ENCODE assay signal across 1 cellular context in the genomic region with DNA sequence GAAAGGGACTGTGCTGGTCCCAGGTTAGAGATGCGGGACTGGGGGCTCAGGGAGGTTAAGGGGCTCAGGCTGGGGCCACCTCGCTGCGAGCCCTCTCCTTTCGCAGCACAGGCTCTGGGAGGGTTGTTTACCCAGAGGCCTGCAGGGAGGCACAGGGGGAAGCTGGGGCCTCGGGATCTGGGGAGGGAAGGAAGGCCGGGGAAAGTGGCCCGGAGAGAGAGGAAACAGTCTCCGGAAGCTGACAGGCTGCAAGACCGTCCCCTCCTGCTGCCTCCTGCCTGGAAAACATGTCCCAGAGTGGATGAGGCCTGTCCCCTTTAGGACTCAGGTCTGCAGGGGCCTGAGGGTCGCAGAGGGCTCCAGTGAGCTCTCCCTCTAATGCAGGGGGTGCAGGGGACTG.
TF ChIP-seq lines count a peak whose summit lies in the region.

No MANE protein-coding gene starts in this region.

TF ChIP-seq in HepG2, 621 proteins besides CTCF, POLR2A, EP300 and RAD21 (continued from another document and continues in another):
- TF ChIP-seq, protein P1, sequence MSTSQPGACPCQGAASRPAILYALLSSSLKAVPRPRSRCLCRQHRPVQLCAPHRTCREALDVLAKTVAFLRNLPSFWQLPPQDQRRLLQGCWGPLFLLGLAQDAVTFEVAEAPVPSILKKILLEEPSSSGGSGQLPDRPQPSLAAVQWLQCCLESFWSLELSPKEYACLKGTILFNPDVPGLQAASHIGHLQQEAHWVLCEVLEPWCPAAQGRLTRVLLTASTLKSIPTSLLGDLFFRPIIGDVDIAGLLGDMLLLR (CRISPR knock-in tag; IDR thresholded peaks at IDR 0.05): no peak
- TF ChIP-seq, protein P2, sequence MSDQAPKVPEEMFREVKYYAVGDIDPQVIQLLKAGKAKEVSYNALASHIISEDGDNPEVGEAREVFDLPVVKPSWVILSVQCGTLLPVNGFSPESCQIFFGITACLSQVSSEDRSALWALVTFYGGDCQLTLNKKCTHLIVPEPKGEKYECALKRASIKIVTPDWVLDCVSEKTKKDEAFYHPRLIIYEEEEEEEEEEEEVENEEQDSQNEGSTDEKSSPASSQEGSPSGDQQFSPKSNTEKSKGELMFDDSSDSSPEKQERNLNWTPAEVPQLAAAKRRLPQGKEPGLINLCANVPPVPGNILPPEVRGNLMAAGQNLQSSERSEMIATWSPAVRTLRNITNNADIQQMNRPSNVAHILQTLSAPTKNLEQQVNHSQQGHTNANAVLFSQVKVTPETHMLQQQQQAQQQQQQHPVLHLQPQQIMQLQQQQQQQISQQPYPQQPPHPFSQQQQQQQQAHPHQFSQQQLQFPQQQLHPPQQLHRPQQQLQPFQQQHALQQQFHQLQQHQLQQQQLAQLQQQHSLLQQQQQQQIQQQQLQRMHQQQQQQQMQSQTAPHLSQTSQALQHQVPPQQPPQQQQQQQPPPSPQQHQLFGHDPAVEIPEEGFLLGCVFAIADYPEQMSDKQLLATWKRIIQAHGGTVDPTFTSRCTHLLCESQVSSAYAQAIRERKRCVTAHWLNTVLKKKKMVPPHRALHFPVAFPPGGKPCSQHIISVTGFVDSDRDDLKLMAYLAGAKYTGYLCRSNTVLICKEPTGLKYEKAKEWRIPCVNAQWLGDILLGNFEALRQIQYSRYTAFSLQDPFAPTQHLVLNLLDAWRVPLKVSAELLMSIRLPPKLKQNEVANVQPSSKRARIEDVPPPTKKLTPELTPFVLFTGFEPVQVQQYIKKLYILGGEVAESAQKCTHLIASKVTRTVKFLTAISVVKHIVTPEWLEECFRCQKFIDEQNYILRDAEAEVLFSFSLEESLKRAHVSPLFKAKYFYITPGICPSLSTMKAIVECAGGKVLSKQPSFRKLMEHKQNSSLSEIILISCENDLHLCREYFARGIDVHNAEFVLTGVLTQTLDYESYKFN (CRISPR knock-in tag; conservative IDR thresholded peaks at IDR 0.05): peak; percentile 78
- TF ChIP-seq MXD4 (CRISPR knock-in tag; IDR thresholded peaks at IDR 0.05): no peak
- no peak for TF ChIP-seq ATAD3A (CRISPR knock-in tag; IDR thresholded peaks at IDR 0.05)
- TF ChIP-seq, protein P3, sequence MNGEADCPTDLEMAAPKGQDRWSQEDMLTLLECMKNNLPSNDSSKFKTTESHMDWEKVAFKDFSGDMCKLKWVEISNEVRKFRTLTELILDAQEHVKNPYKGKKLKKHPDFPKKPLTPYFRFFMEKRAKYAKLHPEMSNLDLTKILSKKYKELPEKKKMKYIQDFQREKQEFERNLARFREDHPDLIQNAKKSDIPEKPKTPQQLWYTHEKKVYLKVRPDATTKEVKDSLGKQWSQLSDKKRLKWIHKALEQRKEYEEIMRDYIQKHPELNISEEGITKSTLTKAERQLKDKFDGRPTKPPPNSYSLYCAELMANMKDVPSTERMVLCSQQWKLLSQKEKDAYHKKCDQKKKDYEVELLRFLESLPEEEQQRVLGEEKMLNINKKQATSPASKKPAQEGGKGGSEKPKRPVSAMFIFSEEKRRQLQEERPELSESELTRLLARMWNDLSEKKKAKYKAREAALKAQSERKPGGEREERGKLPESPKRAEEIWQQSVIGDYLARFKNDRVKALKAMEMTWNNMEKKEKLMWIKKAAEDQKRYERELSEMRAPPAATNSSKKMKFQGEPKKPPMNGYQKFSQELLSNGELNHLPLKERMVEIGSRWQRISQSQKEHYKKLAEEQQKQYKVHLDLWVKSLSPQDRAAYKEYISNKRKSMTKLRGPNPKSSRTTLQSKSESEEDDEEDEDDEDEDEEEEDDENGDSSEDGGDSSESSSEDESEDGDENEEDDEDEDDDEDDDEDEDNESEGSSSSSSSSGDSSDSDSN (CRISPR knock-in tag; IDR thresholded peaks at IDR 0.05): peak; percentile 79
- TF ChIP-seq, protein P4, sequence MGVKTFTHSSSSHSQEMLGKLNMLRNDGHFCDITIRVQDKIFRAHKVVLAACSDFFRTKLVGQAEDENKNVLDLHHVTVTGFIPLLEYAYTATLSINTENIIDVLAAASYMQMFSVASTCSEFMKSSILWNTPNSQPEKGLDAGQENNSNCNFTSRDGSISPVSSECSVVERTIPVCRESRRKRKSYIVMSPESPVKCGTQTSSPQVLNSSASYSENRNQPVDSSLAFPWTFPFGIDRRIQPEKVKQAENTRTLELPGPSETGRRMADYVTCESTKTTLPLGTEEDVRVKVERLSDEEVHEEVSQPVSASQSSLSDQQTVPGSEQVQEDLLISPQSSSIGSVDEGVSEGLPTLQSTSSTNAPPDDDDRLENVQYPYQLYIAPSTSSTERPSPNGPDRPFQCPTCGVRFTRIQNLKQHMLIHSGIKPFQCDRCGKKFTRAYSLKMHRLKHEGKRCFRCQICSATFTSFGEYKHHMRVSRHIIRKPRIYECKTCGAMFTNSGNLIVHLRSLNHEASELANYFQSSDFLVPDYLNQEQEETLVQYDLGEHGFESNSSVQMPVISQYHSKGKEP (CRISPR knock-in tag; IDR thresholded peaks at IDR 0.05): no peak
- no peak for TF ChIP-seq ZNF430 (CRISPR knock-in tag; IDR thresholded peaks at IDR 0.05)
- TF ChIP-seq, protein P5, sequence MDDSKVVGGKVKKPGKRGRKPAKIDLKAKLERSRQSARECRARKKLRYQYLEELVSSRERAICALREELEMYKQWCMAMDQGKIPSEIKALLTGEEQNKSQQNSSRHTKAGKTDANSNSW (CRISPR knock-in tag; IDR thresholded peaks at IDR 0.05; ENCODE audit: borderline replicate concordance): no peak
- TF ChIP-seq CC2D1A (CRISPR knock-in tag; IDR thresholded peaks at IDR 0.05): no peak
- TF ChIP-seq, protein P6, sequence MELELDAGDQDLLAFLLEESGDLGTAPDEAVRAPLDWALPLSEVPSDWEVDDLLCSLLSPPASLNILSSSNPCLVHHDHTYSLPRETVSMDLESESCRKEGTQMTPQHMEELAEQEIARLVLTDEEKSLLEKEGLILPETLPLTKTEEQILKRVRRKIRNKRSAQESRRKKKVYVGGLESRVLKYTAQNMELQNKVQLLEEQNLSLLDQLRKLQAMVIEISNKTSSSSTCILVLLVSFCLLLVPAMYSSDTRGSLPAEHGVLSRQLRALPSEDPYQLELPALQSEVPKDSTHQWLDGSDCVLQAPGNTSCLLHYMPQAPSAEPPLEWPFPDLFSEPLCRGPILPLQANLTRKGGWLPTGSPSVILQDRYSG (CRISPR knock-in tag; IDR thresholded peaks at IDR 0.05): no peak
- peak; percentile 46; the same call in 1 of the 2 replicates for TF ChIP-seq SALL1 (CRISPR knock-in tag; IDR thresholded peaks at IDR 0.05)
- TF ChIP-seq CBFB (CRISPR knock-in tag; IDR thresholded peaks at IDR 0.05): no peak
- TF ChIP-seq MLLT10 (CRISPR knock-in tag; IDR thresholded peaks at IDR 0.05): no peak
- TF ChIP-seq FOXA1 (IDR thresholded peaks at IDR 0.05): no peak
- peak; percentile 83 for TF ChIP-seq FOXA1 (CRISPR knock-in tag; IDR thresholded peaks at IDR 0.05)
- TF ChIP-seq, protein P7, sequence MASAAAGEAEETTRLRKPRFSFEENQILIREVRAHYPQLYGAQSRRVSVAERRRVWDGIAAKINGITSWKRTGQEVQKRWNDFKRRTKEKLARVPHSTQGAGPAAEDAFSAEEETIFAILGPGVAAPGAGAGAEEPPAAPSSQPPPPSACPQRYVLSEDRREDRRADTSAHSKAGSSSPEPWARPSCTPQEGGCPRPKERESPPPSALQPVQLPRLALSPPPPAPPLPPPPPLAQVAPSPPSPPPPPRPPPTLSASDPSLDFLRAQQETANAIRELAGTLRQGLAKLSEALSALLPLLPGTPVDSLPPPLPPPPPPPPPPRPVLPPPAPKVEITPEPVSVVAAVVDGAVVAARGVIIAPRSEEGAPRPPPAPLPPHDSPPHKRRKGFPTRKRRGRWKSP (CRISPR knock-in tag; IDR thresholded peaks at IDR 0.05): no peak
- TF ChIP-seq NFIB (CRISPR knock-in tag; IDR thresholded peaks at IDR 0.05; ENCODE audit: borderline replicate concordance): no peak
- TF ChIP-seq AKAP8 (CRISPR knock-in tag; IDR thresholded peaks at IDR 0.05): no peak
- TF ChIP-seq SPEN (CRISPR knock-in tag; IDR thresholded peaks at IDR 0.05; ENCODE audit: low read depth): no peak
- TF ChIP-seq ZNF883 (CRISPR knock-in tag; IDR thresholded peaks at IDR 0.05; ENCODE audit: not compliant biosample characterization): no peak
- TF ChIP-seq, protein P8, sequence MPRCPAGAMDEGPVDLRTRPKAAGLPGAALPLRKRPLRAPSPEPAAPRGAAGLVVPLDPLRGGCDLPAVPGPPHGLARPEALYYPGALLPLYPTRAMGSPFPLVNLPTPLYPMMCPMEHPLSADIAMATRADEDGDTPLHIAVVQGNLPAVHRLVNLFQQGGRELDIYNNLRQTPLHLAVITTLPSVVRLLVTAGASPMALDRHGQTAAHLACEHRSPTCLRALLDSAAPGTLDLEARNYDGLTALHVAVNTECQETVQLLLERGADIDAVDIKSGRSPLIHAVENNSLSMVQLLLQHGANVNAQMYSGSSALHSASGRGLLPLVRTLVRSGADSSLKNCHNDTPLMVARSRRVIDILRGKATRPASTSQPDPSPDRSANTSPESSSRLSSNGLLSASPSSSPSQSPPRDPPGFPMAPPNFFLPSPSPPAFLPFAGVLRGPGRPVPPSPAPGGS (CRISPR knock-in tag; IDR thresholded peaks at IDR 0.05): peak; percentile 44; the same call in 1 of the 2 replicates
- TF ChIP-seq ZNF549 (CRISPR knock-in tag; IDR thresholded peaks at IDR 0.05): no peak
- TF ChIP-seq ZNF446 (CRISPR knock-in tag; IDR thresholded peaks at IDR 0.05): no peak
- no peak for TF ChIP-seq CHD2 (IDR thresholded peaks at IDR 0.05; ENCODE audit: low read depth, low read length)
- no peak for TF ChIP-seq ZNF879 (CRISPR knock-in tag; IDR thresholded peaks at IDR 0.05)
- TF ChIP-seq, protein P9, sequence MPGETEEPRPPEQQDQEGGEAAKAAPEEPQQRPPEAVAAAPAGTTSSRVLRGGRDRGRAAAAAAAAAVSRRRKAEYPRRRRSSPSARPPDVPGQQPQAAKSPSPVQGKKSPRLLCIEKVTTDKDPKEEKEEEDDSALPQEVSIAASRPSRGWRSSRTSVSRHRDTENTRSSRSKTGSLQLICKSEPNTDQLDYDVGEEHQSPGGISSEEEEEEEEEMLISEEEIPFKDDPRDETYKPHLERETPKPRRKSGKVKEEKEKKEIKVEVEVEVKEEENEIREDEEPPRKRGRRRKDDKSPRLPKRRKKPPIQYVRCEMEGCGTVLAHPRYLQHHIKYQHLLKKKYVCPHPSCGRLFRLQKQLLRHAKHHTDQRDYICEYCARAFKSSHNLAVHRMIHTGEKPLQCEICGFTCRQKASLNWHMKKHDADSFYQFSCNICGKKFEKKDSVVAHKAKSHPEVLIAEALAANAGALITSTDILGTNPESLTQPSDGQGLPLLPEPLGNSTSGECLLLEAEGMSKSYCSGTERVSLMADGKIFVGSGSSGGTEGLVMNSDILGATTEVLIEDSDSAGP (CRISPR knock-in tag; IDR thresholded peaks at IDR 0.05; ENCODE audit: borderline replicate concordance): no peak
- no peak for TF ChIP-seq MYC (CRISPR knock-in tag; IDR thresholded peaks at IDR 0.05; ENCODE audit: borderline replicate concordance)
- TF ChIP-seq ZNF567 (CRISPR knock-in tag; IDR thresholded peaks at IDR 0.05; ENCODE audit: borderline replicate concordance): no peak
- TF ChIP-seq ZNF331 (CRISPR knock-in tag; IDR thresholded peaks at IDR 0.05): no peak
- TF ChIP-seq ZNF773 (CRISPR knock-in tag; IDR thresholded peaks at IDR 0.05; ENCODE audit: borderline replicate concordance): no peak
- no peak for TF ChIP-seq ZNF124 (CRISPR knock-in tag; IDR thresholded peaks at IDR 0.05)
- TF ChIP-seq, protein P10, sequence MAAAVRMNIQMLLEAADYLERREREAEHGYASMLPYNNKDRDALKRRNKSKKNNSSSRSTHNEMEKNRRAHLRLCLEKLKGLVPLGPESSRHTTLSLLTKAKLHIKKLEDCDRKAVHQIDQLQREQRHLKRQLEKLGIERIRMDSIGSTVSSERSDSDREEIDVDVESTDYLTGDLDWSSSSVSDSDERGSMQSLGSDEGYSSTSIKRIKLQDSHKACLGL (CRISPR knock-in tag; IDR thresholded peaks at IDR 0.05): peak; percentile 24; the same call in 1 of the 2 replicates
- no peak for TF ChIP-seq STAT5B (CRISPR knock-in tag; IDR thresholded peaks at IDR 0.05)
- no peak for TF ChIP-seq ZNF282 (IDR thresholded peaks at IDR 0.05; ENCODE audit: partially characterized antibody)
- TF ChIP-seq ZNF569 (CRISPR knock-in tag; IDR thresholded peaks at IDR 0.05; ENCODE audit: borderline replicate concordance): no peak
- TF ChIP-seq PHF20 (CRISPR knock-in tag; IDR thresholded peaks at IDR 0.05): 0 out of 2 replicates have a peak, but pooled peaks have one; percentile 59
- 0 out of 2 replicates have a peak, but pooled peaks have one; percentile 11 for TF ChIP-seq SOX5 (CRISPR knock-in tag; IDR thresholded peaks at IDR 0.05; ENCODE audit: borderline replicate concordance)
- TF ChIP-seq, protein P11, sequence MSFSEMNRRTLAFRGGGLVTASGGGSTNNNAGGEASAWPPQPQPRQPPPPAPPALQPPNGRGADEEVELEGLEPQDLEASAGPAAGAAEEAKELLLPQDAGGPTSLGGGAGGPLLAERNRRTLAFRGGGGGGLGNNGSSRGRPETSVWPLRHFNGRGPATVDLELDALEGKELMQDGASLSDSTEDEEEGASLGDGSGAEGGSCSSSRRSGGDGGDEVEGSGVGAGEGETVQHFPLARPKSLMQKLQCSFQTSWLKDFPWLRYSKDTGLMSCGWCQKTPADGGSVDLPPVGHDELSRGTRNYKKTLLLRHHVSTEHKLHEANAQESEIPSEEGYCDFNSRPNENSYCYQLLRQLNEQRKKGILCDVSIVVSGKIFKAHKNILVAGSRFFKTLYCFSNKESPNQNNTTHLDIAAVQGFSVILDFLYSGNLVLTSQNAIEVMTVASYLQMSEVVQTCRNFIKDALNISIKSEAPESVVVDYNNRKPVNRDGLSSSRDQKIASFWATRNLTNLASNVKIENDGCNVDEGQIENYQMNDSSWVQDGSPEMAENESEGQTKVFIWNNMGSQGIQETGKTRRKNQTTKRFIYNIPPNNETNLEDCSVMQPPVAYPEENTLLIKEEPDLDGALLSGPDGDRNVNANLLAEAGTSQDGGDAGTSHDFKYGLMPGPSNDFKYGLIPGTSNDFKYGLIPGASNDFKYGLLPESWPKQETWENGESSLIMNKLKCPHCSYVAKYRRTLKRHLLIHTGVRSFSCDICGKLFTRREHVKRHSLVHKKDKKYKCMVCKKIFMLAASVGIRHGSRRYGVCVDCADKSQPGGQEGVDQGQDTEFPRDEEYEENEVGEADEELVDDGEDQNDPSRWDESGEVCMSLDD (CRISPR knock-in tag; IDR thresholded peaks at IDR 0.05; ENCODE audit: borderline replicate concordance): peak; percentile 35; the same call in 1 of the 2 replicates
- TF ChIP-seq DR1 (CRISPR knock-in tag; IDR thresholded peaks at IDR 0.05): no peak
- peak; percentile 66 for TF ChIP-seq NR2F6 (IDR thresholded peaks at IDR 0.05)
- TF ChIP-seq NR2F6 (CRISPR knock-in tag; IDR thresholded peaks at IDR 0.05): peak; percentile 46
- TF ChIP-seq NFE2L1 (CRISPR knock-in tag; IDR thresholded peaks at IDR 0.05; ENCODE audit: borderline replicate concordance): no peak
- TF ChIP-seq HES4 (CRISPR knock-in tag; IDR thresholded peaks at IDR 0.05; ENCODE audit: borderline replicate concordance): no peak
- no peak for TF ChIP-seq TBP (CRISPR knock-in tag; IDR thresholded peaks at IDR 0.05)
- no peak for TF ChIP-seq ZKSCAN1 (IDR thresholded peaks at IDR 0.05; ENCODE audit: low read length)
- TF ChIP-seq, protein P12, sequence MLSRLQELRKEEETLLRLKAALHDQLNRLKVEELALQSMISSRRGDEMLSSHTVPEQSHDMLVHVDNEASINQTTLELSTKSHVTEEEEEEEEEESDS (CRISPR knock-in tag; IDR thresholded peaks at IDR 0.05; ENCODE audit: borderline replicate concordance): no peak
- TF ChIP-seq HDAC2 (CRISPR knock-in tag; IDR thresholded peaks at IDR 0.05): no peak
- TF ChIP-seq NR2C2 (CRISPR knock-in tag; IDR thresholded peaks at IDR 0.05; ENCODE audit: borderline replicate concordance): no peak
- no peak for TF ChIP-seq RBM22 (optimal IDR thresholded peaks at IDR 0.05; ENCODE audit: low read length)
- no peak for TF ChIP-seq ISX (CRISPR knock-in tag; conservative IDR thresholded peaks at IDR 0.05)
